9 cellular contexts compared by ENCODE assay signal in genomic region chr10:62733654-62734293, GRCh38.
DNase-seq lines count a peak whose midpoint lies in the region; ATAC-seq and TF ChIP-seq lines count a peak whose summit lies in the region.
"Had no signal": no experiment of that assay in that cellular context is flagged by ENCODE, and none has a peak within 500 bp of the region (broad histone marks: within the 10 kb centered on the region; RNA-seq: fewer than 3 reads in every experiment).

No MANE protein-coding gene starts in this region.

- peak; percentile 1 for ATAC-seq in GM18517 (IDR thresholded peaks at IDR 0.05; ENCODE audit: unreplicated experiment)
- ATAC-seq in memory B cell (ENCODE audit: low read depth) = peak; percentile 18
- ATAC-seq in HG03045 (IDR thresholded peaks at IDR 0.05; ENCODE audit: unreplicated experiment) = no peak

- peak; percentile 53 for DNase-seq in H4 (ENCODE audit: low spot score)
- no peak for DNase-seq in memory B cell (ENCODE audit: low spot score in 2 of 2)
- DNase-seq in NCI-H1417 treated with DMSO at 0.1 percent for 48 hours (lab: John Stamatoyannopoulos, UW) = no peak
- no peak for DNase-seq in mesendoderm
- no peak for DNase-seq in GM10266 (ENCODE audit: extremely low spot score)

- no peak overlapping the region; the same call in 1 of the 2 replicates for H2AFZ ChIP-seq in OCI-LY3 (ENCODE audit: low read depth, low read length)

- H3K4ac ChIP-seq in mesendoderm (ENCODE audit: low read depth, low read length) = no peak overlapping the region

- no peak overlapping the region for H2BK15ac ChIP-seq in mesendoderm (replicated peaks; ENCODE audit: low read depth)

- H3K4me2 ChIP-seq in OCI-LY3 (ENCODE audit: low read length) = peak overlapping the region; percentile 90
- no peak overlapping the region for H3K4me2 ChIP-seq in mesendoderm (ENCODE audit: low read length)

- no peak overlapping the region for H4K8ac ChIP-seq in mesendoderm (ENCODE audit: low read depth, low read length)

- H3K27me3 ChIP-seq in OCI-LY3 (ENCODE audit: low read depth, low read length) (no peaks in the 10 kb centered on the region), mesendoderm (ENCODE audit: insufficient read depth, low read length, poor library complexity) (no peaks in the 10 kb centered on the region)

- peaks cover 1% of the 10 kb centered on the region for H3K9me3 Mint-ChIP-seq in memory B cell

- no peak overlapping the region for H3K4me3 Mint-ChIP-seq in memory B cell

- H4K20me1 ChIP-seq in OCI-LY3 (ENCODE audit: insufficient read depth, low read length) = no peaks in the 10 kb centered on the region

- no peak overlapping the region for H3K23ac ChIP-seq in mesendoderm (ENCODE audit: low read length)

- H3K27me3 Mint-ChIP-seq in memory B cell = no peaks in the 10 kb centered on the region

- H4K5ac ChIP-seq in mesendoderm (ENCODE audit: low read length) = no peak overlapping the region

- H3K79me2 ChIP-seq in OCI-LY3 (ENCODE audit: low read length) (no peaks in the 10 kb centered on the region), mesendoderm (ENCODE audit: control insufficient read depth, insufficient read depth, low read length) (no peaks in the 10 kb centered on the region)

- H3K27ac ChIP-seq in OCI-LY3 (ENCODE audit: low read length) (peak overlapping the region; percentile 87), mesendoderm (ENCODE audit: low read depth, low read length) (no peak overlapping the region)
- H3K27ac ChIP-seq: SK-N-MC had no signal

- no peak overlapping the region for H3K18ac ChIP-seq in mesendoderm (ENCODE audit: low read length)

- no peak overlapping the region for H2BK120ac ChIP-seq in mesendoderm (ENCODE audit: low read depth, low read length)

- H2AK5ac ChIP-seq in mesendoderm (ENCODE audit: low read length) = no peak overlapping the region

- no peak for TF ChIP-seq CTCF in OCI-LY3 (IDR thresholded peaks at IDR 0.05; ENCODE audit: low read depth, low read length)
- TF ChIP-seq CTCF in GM10266 (IDR thresholded peaks at IDR 0.05; ENCODE audit: control insufficient read depth, insufficient read depth, low read depth, missing control alignments) = no peak

- H3K4me1 Mint-ChIP-seq in memory B cell = peaks cover 3% of the 10 kb centered on the region

- H3K27ac Mint-ChIP-seq in memory B cell = no peak overlapping the region

- no peaks in the 10 kb centered on the region for H3K9me3 ChIP-seq in OCI-LY3 (ENCODE audit: insufficient read depth, low read length)

- no peaks in the 10 kb centered on the region for H3K79me1 ChIP-seq in mesendoderm (ENCODE audit: low read length)

- H3K36me3 ChIP-seq in OCI-LY3 (replicated peaks; ENCODE audit: low read depth, low read length) (no peaks in the 10 kb centered on the region), mesendoderm (ENCODE audit: control insufficient read depth, insufficient read depth, low read length) (no peaks in the 10 kb centered on the region)

- H3K9ac ChIP-seq in OCI-LY3 (ENCODE audit: low read length) (no peak overlapping the region; the same call in 1 of the 2 replicates), mesendoderm (ENCODE audit: low read length) (no peak overlapping the region)

- no CpG with 5 or more reads among the region's 4 CpGs for WGBS in mesendoderm (ENCODE audit: extremely low coverage, insufficient coverage, low lambda C conversion rate)

- no peak overlapping the region for H3K56ac ChIP-seq in mesendoderm (ENCODE audit: low read length)

- H3K4me3 ChIP-seq in OCI-LY3 (ENCODE audit: low read length) (peak overlapping the region; percentile 60), mesendoderm (ENCODE audit: low read length) (no peak overlapping the region)
- H3K4me3 ChIP-seq: SK-N-MC had no signal

- H3K4me1 ChIP-seq in OCI-LY3 (ENCODE audit: low read length) (peaks cover 37% of the 10 kb centered on the region), mesendoderm (ENCODE audit: control insufficient read depth, low read depth, low read length) (no peaks in the 10 kb centered on the region)

- H3K36me3 Mint-ChIP-seq in memory B cell = no peaks in the 10 kb centered on the region

- H2BK5ac ChIP-seq in mesendoderm (ENCODE audit: low read length) = no peak overlapping the region
